In the genomic region with DNA sequence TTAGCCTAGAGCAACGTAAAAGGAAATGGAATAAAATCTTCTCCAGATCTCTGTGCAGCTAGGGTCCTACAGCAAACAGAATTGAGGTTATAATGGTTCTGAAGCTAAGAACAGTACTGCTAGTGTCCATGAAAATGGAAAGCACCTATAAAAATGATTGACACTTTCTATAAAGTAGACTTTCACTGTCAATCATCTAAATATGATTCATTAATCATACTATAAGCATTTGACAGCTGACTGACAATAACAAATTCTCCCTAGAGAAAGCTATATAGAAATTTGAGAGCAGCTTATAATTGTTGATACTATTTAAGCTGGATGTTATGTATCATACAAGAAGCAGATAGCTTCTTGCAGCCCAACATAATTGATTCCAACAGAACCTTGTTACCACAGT, we compare ENCODE assay signal across 11 cellular contexts.
"Had no signal": no experiment of that assay in that cellular context is flagged by ENCODE, and none has a peak within 500 bp of the region (broad histone marks: within the 10 kb centered on the region; RNA-seq: fewer than 3 reads in every experiment).

No MANE protein-coding gene starts in this region.

- H3K4me1 Mint-ChIP-seq: GM23338, H9, IgD-negative memory B cell had no signal

- H3K9me3 Mint-ChIP-seq: GM23338, H9, HFFc6, IgD-negative memory B cell had no signal

- H3K27me3 Mint-ChIP-seq: IgD-negative memory B cell had no signal

- H2AFZ ChIP-seq: GM23338 had no signal

- FAIRE-seq: H1, H54, HepG2 had no signal

- ATAC-seq: GM23338, HepG2 had no signal

- H3K27ac Mint-ChIP-seq: GM23338, H9, HFFc6, IgD-negative memory B cell had no signal

- H3K9ac ChIP-seq: KMS-11 had no signal

- H3K4me3 ChIP-seq: GM23338 had no signal

- H3K4me2 ChIP-seq: GM23338, KMS-11 had no signal

- H3K27ac ChIP-seq: HL-60, KMS-11 had no signal

- H3K36me3 Mint-ChIP-seq: IgD-negative memory B cell had no signal

- DNase-seq: H9, HCEC 1CT, HFFc6, KBM-7 had no signal

- H3K4me3 Mint-ChIP-seq: GM23338, H9, HFFc6, IgD-negative memory B cell had no signal
